Comparison of ENCODE assay signal across 17 cellular contexts in the genomic region with DNA sequence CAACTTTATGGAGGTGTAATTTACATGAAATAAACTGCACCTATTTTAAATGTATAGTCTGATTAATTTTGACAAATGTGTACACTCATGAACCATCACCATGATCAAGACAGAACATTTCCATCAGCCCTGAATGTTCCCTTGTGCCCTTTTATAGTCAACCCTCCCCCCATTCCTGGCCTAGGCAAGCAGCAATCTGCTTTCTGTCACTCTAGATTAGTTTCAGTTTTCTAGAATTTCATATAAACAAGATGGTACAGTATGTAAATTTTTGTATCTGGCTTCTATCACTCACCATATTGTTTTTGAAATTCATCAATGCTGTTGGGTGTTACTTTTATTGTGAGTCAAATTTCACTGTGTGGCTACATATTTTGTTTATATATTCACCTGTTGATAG.
"Had no signal": no experiment of that assay in that cellular context is flagged by ENCODE, and none has a peak within 500 bp of the region (broad histone marks: within the 10 kb centered on the region; RNA-seq: fewer than 3 reads in every experiment).

No MANE protein-coding gene starts in this region.

- H3K27ac Mint-ChIP-seq: naive B cell had no signal

- H3K36me3 ChIP-seq: heart right ventricle, sigmoid colon, stomach, thoracic aorta, transverse colon had no signal

- H3K4me3 ChIP-seq: coronary artery, dorsolateral prefrontal cortex, heart right ventricle, sigmoid colon, skin epidermis, stomach, thoracic aorta, transverse colon had no signal

- H3K36me3 Mint-ChIP-seq: naive B cell had no signal

- DNase-seq: dorsolateral prefrontal cortex; effector CD8-positive, alpha-beta T cell; foreskin melanocyte; heart right ventricle; hypothalamus; kidney glomerular epithelial cell; mesendoderm; naive B cell; posterior cingulate gyrus; sigmoid colon; stomach; substantia nigra; transverse colon had no signal

- H3K4me1 Mint-ChIP-seq: naive B cell had no signal

- H3K27me3 ChIP-seq: sigmoid colon, transverse colon had no signal

- H3K4me1 ChIP-seq: heart right ventricle, stomach had no signal

- H3K27ac ChIP-seq: coronary artery, dorsolateral prefrontal cortex, heart right ventricle, sigmoid colon, skin epidermis, stomach, thoracic aorta, transverse colon had no signal

- H3K4me3 Mint-ChIP-seq: naive B cell, neural crest cell had no signal

- ATAC-seq: heart right ventricle had no signal
